24 cellular contexts compared by ENCODE assay signal in the genomic region with DNA sequence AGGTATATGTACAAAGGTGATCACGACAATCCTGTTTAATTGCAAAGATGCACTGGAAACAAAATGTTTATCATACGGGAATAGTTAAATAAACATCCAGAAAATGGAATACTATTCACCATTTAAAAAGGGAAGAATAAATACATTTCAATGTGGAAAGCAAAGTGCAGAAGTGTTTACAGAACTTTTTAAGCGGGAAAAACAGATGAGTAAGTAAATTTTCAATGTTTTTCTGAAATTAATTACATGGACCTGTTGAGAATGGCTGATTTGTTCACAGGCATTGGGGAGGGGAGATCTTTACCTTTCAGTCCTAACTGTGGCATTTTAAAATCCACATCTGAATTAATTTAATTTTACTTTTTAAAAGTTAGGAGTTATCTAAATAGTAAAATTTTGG. TPM values are rescaled to one million over a fixed set of nuclear protein-coding genes. Genes with fewer than 3 reads are reported as not detected.
DNase-seq lines count a peak whose midpoint lies in the region; ATAC-seq and TF ChIP-seq lines count a peak whose summit lies in the region.
"Had no signal": no experiment of that assay in that cellular context is flagged by ENCODE, and none has a peak within 500 bp of the region (broad histone marks: within the 10 kb centered on the region; RNA-seq: fewer than 3 reads in every experiment).

No MANE protein-coding gene starts in this region.

- peak overlapping the region; percentile 24 for H3K27ac Mint-ChIP-seq in activated T-cell treated with anti-CD3 and anti-CD28 coated beads, Interleukin-2, amount 50 U/mL, for 72 hours
- H3K27ac Mint-ChIP-seq in activated T-cell treated with anti-CD3 and anti-CD28 coated beads, Interleukin-2, amount 50 U/mL, for 24 hours: no peak overlapping the region
- H3K27ac Mint-ChIP-seq in activated B cell treated with CpG ODN at 0.5 μM for 24 hours (peak overlapping the region; percentile 72), Caco-2 (ENCODE audit: unreplicated experiment) (no peak overlapping the region)

- H3K9me3 ChIP-seq in Karpas-422 (ENCODE audit: low read length) (no peaks in the 10 kb centered on the region), spleen (no peaks in the 10 kb centered on the region), left lung (no peaks in the 10 kb centered on the region), Caco-2 (no peaks in the 10 kb centered on the region)
- H3K9me3 ChIP-seq: BE2C, SJSA1 had no signal

- H3K4me1 Mint-ChIP-seq in activated T-cell treated with anti-CD3 and anti-CD28 coated beads, Interleukin-2, amount 50 U/mL, for 72 hours (ENCODE audit: low read depth): peaks cover 74% of the 10 kb centered on the region
- H3K4me1 Mint-ChIP-seq in activated T-cell treated with anti-CD3 and anti-CD28 coated beads, Interleukin-2, amount 50 U/mL, for 24 hours (ENCODE audit: low read depth): peaks cover 84% of the 10 kb centered on the region
- H3K4me1 Mint-ChIP-seq in activated B cell treated with CpG ODN at 0.5 μM for 24 hours: peaks cover 90% of the 10 kb centered on the region
- H3K4me1 Mint-ChIP-seq in Caco-2 (ENCODE audit: low read depth, unreplicated experiment): peaks cover 10% of the 10 kb centered on the region

- H3K9ac ChIP-seq in Karpas-422 (ENCODE audit: low read length): no peak overlapping the region

- POLR2A ChIA-PET in activated B cell treated with CpG ODN at 0.5 μM for 24 hours (lab: Charles Lee): no interaction called here
- POLR2A ChIA-PET in Caco-2 (lab: Charles Lee): no interaction called here

- DNase-seq in activated T-cell treated with anti-CD3 and anti-CD28 coated beads, Interleukin-2, amount 50 U/mL, for 72 hours: no peak
- no peak for DNase-seq in activated T-cell treated with anti-CD3 and anti-CD28 coated beads, Interleukin-2, amount 50 U/mL, for 24 hours
- no peak for DNase-seq in Karpas-422
- no peak for DNase-seq in activated B cell treated with CpG ODN at 0.5 μM for 24 hours
- DNase-seq in spleen: no peak
- DNase-seq in activated naive CD4-positive, alpha-beta T cell treated with anti-CD3 and anti-CD28 coated beads, Interleukin-2, amount 50 U/mL, for 16 hours: no peak
- DNase-seq in left lung: no peak
- no peak for DNase-seq in Caco-2
- DNase-seq: BE2C; Kasumi-1; MV-4-11; NCI-H1105 treated with DMSO at 0.1 percent for 48 hours; NCI-H146; NCI-H2029; NCI-H446; NCI-H526; NCI-H82; NK-92 treated with Interleukin-12 subunit alpha and Interleukin-12 subunit beta, amount 100 ng/mL, for 24 hours; Right ventricle myocardium superior; RPMI8226 had no signal

- CTCF ChIA-PET in activated B cell treated with CpG ODN at 0.5 μM for 24 hours (lab: Charles Lee): interaction anchor here (1.5 kb wide), 1 partner anchor 11 kb away, joined by 3 read pairs; no protein-coding TSS in a partner anchor
- CTCF ChIA-PET in Caco-2 (lab: Charles Lee): no interaction called here

- no peaks in the 10 kb centered on the region for H3K9me2 ChIP-seq in Karpas-422 (replicated peaks; ENCODE audit: insufficient read depth, low read length)

- peaks cover 97% of the 10 kb centered on the region for H3K79me2 ChIP-seq in Karpas-422 (ENCODE audit: low read length)

- no peak for TF ChIP-seq POLR2A in spleen (IDR thresholded peaks at IDR 0.05)

- H3K4me1 ChIP-seq in Karpas-422 (ENCODE audit: low read length): peaks cover 65% of the 10 kb centered on the region
- peaks cover 52 to 97% (median 86%) of the 10 kb centered on the region in 6 donors for H3K4me1 ChIP-seq in spleen
- H3K4me1 ChIP-seq in left lung: peaks cover 11 to 78% of the 10 kb centered on the region in 2 donors
- no peaks in the 10 kb centered on the region; the same call in 1 of the 2 replicates for H3K4me1 ChIP-seq in Caco-2
- H3K4me1 ChIP-seq: BE2C had no signal

- peaks cover 5 to 29% of the 10 kb centered on the region in 2 donors for H3K36me3 Mint-ChIP-seq in activated T-cell treated with anti-CD3 and anti-CD28 coated beads, Interleukin-2, amount 50 U/mL, for 72 hours (ENCODE audit: insufficient read depth in 2 of 2)
- H3K36me3 Mint-ChIP-seq in activated T-cell treated with anti-CD3 and anti-CD28 coated beads, Interleukin-2, amount 50 U/mL, for 24 hours (ENCODE audit: low read depth): peaks cover 83% of the 10 kb centered on the region
- H3K36me3 Mint-ChIP-seq in activated B cell treated with CpG ODN at 0.5 μM for 24 hours (ENCODE audit: low read depth) (peaks cover 58% of the 10 kb centered on the region), Caco-2 (ENCODE audit: insufficient read depth, unreplicated experiment) (peaks cover 37% of the 10 kb centered on the region)

- H3K27ac ChIP-seq in Karpas-422 (ENCODE audit: low read length): peak overlapping the region; percentile 74; the same call in 1 of the 2 replicates
- peak overlapping the region in 7 of 8 donors; percentile 75 to 98 (median 95) for H3K27ac ChIP-seq in spleen
- peak overlapping the region in 1 of 2 donors; percentile 81 for H3K27ac ChIP-seq in left lung
- H3K27ac ChIP-seq: 22Rv1, SJSA1 had no signal

- no peak overlapping the region for H3K4me3 ChIP-seq in Karpas-422 (ENCODE audit: low read length)
- H3K4me3 ChIP-seq in spleen: no peak overlapping the region
- H3K4me3 ChIP-seq in left lung: no peak overlapping the region
- no peak overlapping the region for H3K4me3 ChIP-seq in Caco-2 (ENCODE audit: low read depth, low read length)
- H3K4me3 ChIP-seq: SJSA1 had no signal

- no peak for ATAC-seq in activated T-cell treated with anti-CD3 and anti-CD28 coated beads, Interleukin-2, amount 50 U/mL, for 72 hours (replicated peaks in 1 of 2)
- ATAC-seq in activated B cell treated with CpG ODN at 0.5 μM for 24 hours (ENCODE audit: low read depth): no peak
- ATAC-seq in left lung: no peak
- ATAC-seq: HCT116 had no signal

- no peaks in the 10 kb centered on the region for H3K9me3 Mint-ChIP-seq in activated T-cell treated with anti-CD3 and anti-CD28 coated beads, Interleukin-2, amount 50 U/mL, for 72 hours
- no peaks in the 10 kb centered on the region for H3K9me3 Mint-ChIP-seq in activated T-cell treated with anti-CD3 and anti-CD28 coated beads, Interleukin-2, amount 50 U/mL, for 24 hours
- H3K9me3 Mint-ChIP-seq in activated B cell treated with CpG ODN at 0.5 μM for 24 hours: peaks cover 2% of the 10 kb centered on the region
- no peaks in the 10 kb centered on the region for H3K9me3 Mint-ChIP-seq in Caco-2 (ENCODE audit: unreplicated experiment)
- H3K9me3 Mint-ChIP-seq: IgD-negative memory B cell had no signal

- intact Hi-C loops in activated B cell treated with CpG ODN at 0.5 μM for 24 hours (cut with micrococcal nuclease) (loop anchor here (5.0 to 10.0 kb wide), 2 partner anchors 33 to 1515 kb away; a partner anchor contains a TSS), spleen (cut with DNase I; ENCODE audit: low total_unique reads) (no loop called here), left lung (cut with DNase I) (no loop called here), Caco-2 (cut with micrococcal nuclease; ENCODE audit: unreplicated experiment) (no loop called here)

- H3K36me3 ChIP-seq in Karpas-422 (ENCODE audit: insufficient read depth, low read length): peaks cover 75% of the 10 kb centered on the region
- peaks cover 0 to 43% (median 4%) of the 10 kb centered on the region in 6 donors for H3K36me3 ChIP-seq in spleen
- peaks cover 0 to 5% of the 10 kb centered on the region in 2 donors for H3K36me3 ChIP-seq in left lung
- H3K36me3 ChIP-seq in Caco-2 (ENCODE audit: control insufficient read depth, insufficient read depth, low read length): no peaks in the 10 kb centered on the region

- H4K20me1 ChIP-seq in Karpas-422 (ENCODE audit: insufficient read depth, low read depth, low read length): peaks cover 26% of the 10 kb centered on the region; the same call in 1 of the 2 replicates

- WGBS in spleen, 5 donors: 77 to 97% (median 95%) methylated on average over 3 of the region's 3 CpGs

- H3K27me3 Mint-ChIP-seq in activated T-cell treated with anti-CD3 and anti-CD28 coated beads, Interleukin-2, amount 50 U/mL, for 72 hours (ENCODE audit: low read depth): no peaks in the 10 kb centered on the region
- no peaks in the 10 kb centered on the region for H3K27me3 Mint-ChIP-seq in activated T-cell treated with anti-CD3 and anti-CD28 coated beads, Interleukin-2, amount 50 U/mL, for 24 hours
- H3K27me3 Mint-ChIP-seq in activated B cell treated with CpG ODN at 0.5 μM for 24 hours (no peaks in the 10 kb centered on the region), Caco-2 (ENCODE audit: insufficient read depth, unreplicated experiment) (no peaks in the 10 kb centered on the region)
- H3K27me3 Mint-ChIP-seq: IgD-negative memory B cell had no signal

- no peak overlapping the region for H3K4me2 ChIP-seq in Karpas-422 (ENCODE audit: low read depth, low read length, poor library complexity, severe bottlenecking)

- no peak overlapping the region for H2AFZ ChIP-seq in Karpas-422 (ENCODE audit: low read length)

- H3K27me3 ChIP-seq in Karpas-422 (ENCODE audit: low read length) (no peaks in the 10 kb centered on the region), spleen (replicated peaks in 1 of 7) (no peaks in the 10 kb centered on the region), left lung (no peaks in the 10 kb centered on the region), Caco-2 (replicated peaks; ENCODE audit: control insufficient read depth, insufficient read depth, low read length) (no peaks in the 10 kb centered on the region)
- H3K27me3 ChIP-seq: BE2C, SJSA1 had no signal

- TF ChIP-seq CTCF in activated B cell treated with CpG ODN at 0.5 μM for 24 hours (IDR thresholded peaks at IDR 0.05) (no peak), spleen (IDR thresholded peaks at IDR 0.05 in 8 of 11, conservative IDR thresholded peaks at IDR 0.05 in 3 of 11) (no peak), left lung (IDR thresholded peaks at IDR 0.05) (no peak), Caco-2 (IDR thresholded peaks at IDR 0.05; ENCODE audit: insufficient read depth in 1 of 2, low read depth in 1 of 2, low read length in 1 of 2, severe bottlenecking in 1 of 2, unreplicated experiment in 1 of 2) (no peak)

- no TSS peak for BruUV-seq in Caco-2 (replicated peaks; lab: Mats Ljungman, UMichigan)

- no peak overlapping the region for H3K4me3 Mint-ChIP-seq in activated T-cell treated with anti-CD3 and anti-CD28 coated beads, Interleukin-2, amount 50 U/mL, for 72 hours
- H3K4me3 Mint-ChIP-seq in activated T-cell treated with anti-CD3 and anti-CD28 coated beads, Interleukin-2, amount 50 U/mL, for 24 hours: no peak overlapping the region
- H3K4me3 Mint-ChIP-seq in activated B cell treated with CpG ODN at 0.5 μM for 24 hours (no peak overlapping the region), Caco-2 (ENCODE audit: unreplicated experiment) (no peak overlapping the region)

RNA-seq across cellular contexts. Expression of a gene that starts 7.1 kb away (rescaled TPM):
- 100 to 1,000 TPM; 110 to 126 TPM for total RNA-seq in activated T-cell treated with anti-CD3 and anti-CD28 coated beads, Interleukin-2, amount 50 U/mL, for 72 hours
- total RNA-seq in Karpas-422 (2014; rRNA removed; shearing (Covaris generic); ENCODE audit: low replicate concordance): 60.5 and 140 TPM in 2 replicates
- total RNA-seq in activated B cell treated with CpG ODN at 0.5 μM for 24 hours: 130 and 137 TPM in 2 replicates
- total RNA-seq in spleen: 100 to 1,000 TPM; 154 to 192 (median 167) TPM
- polyA plus RNA-seq in spleen: 10 to 100 TPM; 43.2 to 90.4 (median 76.5) TPM
- 100 to 1,000 TPM; 117 to 130 TPM for total RNA-seq in left lung
- total RNA-seq in Caco-2 (2022): 136 and 138 TPM in 2 replicates

Comparison
In these comparisons a context has a peak if more than half of its experiments do, and no peak if none do; other contexts are left out.
1. H3K27ac Mint-ChIP-seq: peak in activated T-cell treated with anti-CD3 and anti-CD28 coated beads, Interleukin-2, amount 50 U/mL, for 72 hours (single experiment) and activated B cell treated with CpG ODN at 0.5 μM for 24 hours (single experiment); none in activated T-cell treated with anti-CD3 and anti-CD28 coated beads, Interleukin-2, amount 50 U/mL, for 24 hours (single experiment) and Caco-2 (single experiment).